ENCODE assay signal across 2 cellular contexts in genomic region chr1:36149237-36149972, GRCh38.
TF ChIP-seq lines count a peak whose summit lies in the region.

TRAPPC3 (minus strand) TSS chr1:36149486; CDS start chr1:36149378, 108 bp downstream.

TF ChIP-seq in A549, 52 proteins besides CTCF, POLR2A, EP300 and RAD21 (continued from another document):
- TF ChIP-seq FOSL2 (IDR thresholded peaks at IDR 0.05) (no peak), FOSL2 (CRISPR knock-in tag; IDR thresholded peaks at IDR 0.05) (peak; percentile 85), MAX (IDR thresholded peaks at IDR 0.05) (peak; percentile 81), RARB (CRISPR knock-in tag; IDR thresholded peaks at IDR 0.05) (no peak), CHD2 (IDR thresholded peaks at IDR 0.05; ENCODE audit: low read length, partially characterized antibody) (peak; percentile 28), USF2 (IDR thresholded peaks at IDR 0.05) (peak; percentile 61; the same call in 1 of the 2 replicates), SMC3 (IDR thresholded peaks at IDR 0.05) (peak; percentile 95), JUN (IDR thresholded peaks at IDR 0.05) (peak in 1 of 2 experiments; percentile 68; a peak in 3 of 5 replicates), HOXB5 (CRISPR knock-in tag; IDR thresholded peaks at IDR 0.05) (no peak)
TF ChIP-seq in A549: peak in this region for 7.

TF ChIP-seq in K562, 482 proteins besides CTCF, POLR2A, EP300 and RAD21 (continued from another document and continues in another):
- TF ChIP-seq ZBTB33 (CRISPR knock-in tag; IDR thresholded peaks at IDR 0.05) (peak; percentile 70; the same call in 1 of the 2 replicates), HMGXB4 (CRISPR knock-in tag; IDR thresholded peaks at IDR 0.05) (peak; percentile 86; the same call in 1 of the 2 replicates), YBX1 (IDR thresholded peaks at IDR 0.05) (no peak), CBX5 (IDR thresholded peaks at IDR 0.05; ENCODE audit: borderline replicate concordance, low read depth) (no peak), ZNF699 (CRISPR knock-in tag; IDR thresholded peaks at IDR 0.05; ENCODE audit: insufficient replicate concordance) (no peak), PRDM10 (IDR thresholded peaks at IDR 0.05; ENCODE audit: partially characterized antibody) (peak; percentile 51), ZBTB8A (IDR thresholded peaks at IDR 0.05; ENCODE audit: partially characterized antibody) (no peak), HIVEP1 (CRISPR knock-in tag; IDR thresholded peaks at IDR 0.05) (no peak), MITF (IDR thresholded peaks at IDR 0.05) (peak; percentile 90), DPF2 (IDR thresholded peaks at IDR 0.05) (peak; percentile 26; the same call in 1 of the 2 replicates), FOSL1 (tag; conservative IDR thresholded peaks at IDR 0.05) (peak; percentile 71; the same call in 1 of the 2 replicates), KLF13 (tag; IDR thresholded peaks at IDR 0.05; ENCODE audit: borderline replicate concordance, low read depth) (peak; percentile 93), NELFE (IDR thresholded peaks at IDR 0.05; ENCODE audit: insufficient read depth, insufficient read length) (no peak), ZNF224 (CRISPR knock-in tag; IDR thresholded peaks at IDR 0.05) (no peak), ZBTB5 (IDR thresholded peaks at IDR 0.05) (no peak), TCFL5 (CRISPR knock-in tag; conservative IDR thresholded peaks at IDR 0.05) (no peak), ZNF41 (CRISPR knock-in tag; conservative IDR thresholded peaks at IDR 0.05) (no peak), USF1 (CRISPR knock-in tag; IDR thresholded peaks at IDR 0.05) (peak; percentile 89), ATF7 (IDR thresholded peaks at IDR 0.05) (peak; percentile 91), JUNB (CRISPR knock-in tag; conservative IDR thresholded peaks at IDR 0.05) (no peak), ADNP (tag; IDR thresholded peaks at IDR 0.05) (no peak), ZNF785 (CRISPR knock-in tag; IDR thresholded peaks at IDR 0.05) (no peak), NFIX (CRISPR knock-in tag; IDR thresholded peaks at IDR 0.05; ENCODE audit: low read depth) (no peak), MTF1 (CRISPR knock-in tag; IDR thresholded peaks at IDR 0.05; ENCODE audit: borderline replicate concordance) (no peak), E2F1 (CRISPR knock-in tag; IDR thresholded peaks at IDR 0.05) (peak; percentile 88), ZNF263 (CRISPR knock-in tag; IDR thresholded peaks at IDR 0.05; ENCODE audit: borderline replicate concordance) (peak; percentile 25; the same call in 1 of the 2 replicates), SMARCE1 (IDR thresholded peaks at IDR 0.05) (0 out of 2 replicates have a peak, but pooled peaks have one; percentile 40), OTX1 (CRISPR knock-in tag; IDR thresholded peaks at IDR 0.05) (no peak), DEAF1 (CRISPR knock-in tag; IDR thresholded peaks at IDR 0.05) (peak; percentile 99), SMC3 (conservative IDR thresholded peaks at IDR 0.05; ENCODE audit: insufficient read depth, low read depth, low read length) (peak; percentile 99), PML (IDR thresholded peaks at IDR 0.05; ENCODE audit: low read length) (peak; percentile 70; the same call in 1 of the 2 replicates), HNRNPK (IDR thresholded peaks at IDR 0.05; ENCODE audit: low read depth, low read length, poor library complexity, severe bottlenecking) (no peak), CBX3 (IDR thresholded peaks at IDR 0.05; ENCODE audit: borderline replicate concordance in 1 of 2, low read length in 2 of 2) (0 out of 3 replicates have a peak, but pooled peaks of 1 of the 2 experiments have one; percentile 21), NFXL1 (CRISPR knock-in tag; IDR thresholded peaks at IDR 0.05) (no peak), ZBTB1 (CRISPR knock-in tag; IDR thresholded peaks at IDR 0.05; ENCODE audit: borderline replicate concordance, low read depth) (no peak), ZNF143 (CRISPR knock-in tag; IDR thresholded peaks at IDR 0.05) (peak; percentile 98), HOXB6 (CRISPR knock-in tag; IDR thresholded peaks at IDR 0.05; ENCODE audit: borderline replicate concordance) (no peak), RBFOX2 (IDR thresholded peaks at IDR 0.05; ENCODE audit: low read depth, low read length) (peak; percentile 97), CBX8 (IDR thresholded peaks at IDR 0.05; ENCODE audit: borderline replicate concordance, extremely low read depth, low read depth, low read length, poor library complexity, severe bottlenecking) (no peak), NR2C2 (CRISPR knock-in tag; IDR thresholded peaks at IDR 0.05) (peak; percentile 86; the same call in 1 of the 2 replicates), NR2C2 (tag; IDR thresholded peaks at IDR 0.05) (peak; percentile 91), NR2F6 (CRISPR knock-in tag; IDR thresholded peaks at IDR 0.05) (no peak), ZNF395 (CRISPR knock-in tag; IDR thresholded peaks at IDR 0.05) (peak; percentile 86), CSDE1 (IDR thresholded peaks at IDR 0.05) (no peak), KDM2B (CRISPR knock-in tag; IDR thresholded peaks at IDR 0.05) (no peak), ARNT (IDR thresholded peaks at IDR 0.05) (no peak; a peak in 1 of 4 replicates), SAFB (IDR thresholded peaks at IDR 0.05; ENCODE audit: borderline replicate concordance, low read depth, low read length) (0 out of 2 replicates have a peak, but pooled peaks have one; percentile 40), ARID2 (IDR thresholded peaks at IDR 0.05) (peak; percentile 92)
